ENCODE assay signal across 8 cellular contexts in genomic region chr5:96808541-96808828, GRCh38. TPM values are rescaled to one million over a fixed set of nuclear protein-coding genes. Genes with fewer than 3 reads are reported as not detected.
DNase-seq lines count a peak whose midpoint lies in the region; ATAC-seq, FAIRE-seq and TF ChIP-seq lines count a peak whose summit lies in the region.

No MANE protein-coding gene starts in this region.

- H3K27me3 Mint-ChIP-seq in memory B cell: no peaks in the 10 kb centered on the region

- no peaks in the 10 kb centered on the region for H3K36me3 Mint-ChIP-seq in memory B cell

- H3K27me3 ChIP-seq in cardiac muscle cell: no peaks in the 10 kb centered on the region
- H3K27me3 ChIP-seq in K562 (ENCODE audit: control insufficient read depth in 2 of 2, insufficient read depth in 2 of 2, low read length in 2 of 2): no peaks in the 10 kb centered on the region
- no peaks in the 10 kb centered on the region for H3K27me3 ChIP-seq in upper lobe of right lung

- peak overlapping the region; percentile 99 for H3K27ac Mint-ChIP-seq in memory B cell

- H3K9me1 ChIP-seq in K562 (ENCODE audit: control insufficient read depth, insufficient read depth, low read length): no peaks in the 10 kb centered on the region

- TF ChIP-seq CTCF in cardiac muscle cell (IDR thresholded peaks at IDR 0.05; ENCODE audit: low read depth, low read length): no peak
- TF ChIP-seq CTCF in K562 (IDR thresholded peaks at IDR 0.05 in 2 of 3, conservative IDR thresholded peaks at IDR 0.05 in 1 of 3; ENCODE audit: insufficient read depth in 2 of 3, low read depth in 1 of 3, low read length in 3 of 3): no peak
- no peak for TF ChIP-seq CTCF in upper lobe of right lung (IDR thresholded peaks at IDR 0.05)

- no peak for DNase-seq in cardiac muscle cell (ENCODE audit: low read depth in 1 of 2, low spot score in 1 of 2)
- no peak for DNase-seq in cardiac septum (ENCODE audit: low spot score)
- DNase-seq in K562 (ENCODE audit: extremely low read depth in 1 of 4, low spot score in 3 of 4): no peak
- no peak for DNase-seq in memory B cell (ENCODE audit: low spot score in 2 of 2)
- no peak for DNase-seq in upper lobe of right lung
- no peak for DNase-seq in NCI-H526 treated with DMSO at 0.1 percent for 48 hours (lab: John Stamatoyannopoulos, UW)
- no peak for DNase-seq in GF-D8 (lab: John Stamatoyannopoulos, UW)
- no peak for DNase-seq in head of caudate nucleus

- H3K27ac ChIP-seq in cardiac muscle cell: no peak overlapping the region
- peak overlapping the region; percentile 96 for H3K27ac ChIP-seq in K562 (ENCODE audit: extremely low read depth, low read depth, low read length)
- peak overlapping the region; percentile 99 for H3K27ac ChIP-seq in upper lobe of right lung

- no peak for TF ChIP-seq RAD21 in K562 (CRISPR knock-in tag; conservative IDR thresholded peaks at IDR 0.05 in 1 of 2, IDR thresholded peaks at IDR 0.05 in 1 of 2)

- H3K4me2 ChIP-seq in K562 (ENCODE audit: insufficient read depth, low read length): peak overlapping the region; percentile 90

- H3K36me3 ChIP-seq in cardiac muscle cell (no peaks in the 10 kb centered on the region), K562 (ENCODE audit: control insufficient read depth, insufficient read depth, low read length) (peaks cover 4% of the 10 kb centered on the region; the same call in 1 of the 3 replicates), upper lobe of right lung (peaks cover 2% of the 10 kb centered on the region)

- in situ Hi-C loops in K562 (cut with MboI): no loop called here

- H3K9ac ChIP-seq in K562 (ENCODE audit: insufficient read depth in 1 of 2, low read depth in 2 of 2, low read length in 2 of 2): peak overlapping the region; percentile 92 to 99; a peak in 3 of 4 replicates

- POLR2A ChIA-PET in K562 (lab: Yijun Ruan, JAX): interaction anchor here (0.6 to 2.5 kb wide), 15 partner anchors 9 to 680 kb away, joined by 3 to 21 read pairs (median 5); partner anchors contain the start of gene ERAP2

- TF ChIP-seq EP300 in K562 (IDR thresholded peaks at IDR 0.05; ENCODE audit: low read length): no peak

- no peak for FAIRE-seq in K562 (lab: Jason Lieb, UNC)

- ATAC-seq in K562: no peak
- no peak for ATAC-seq in memory B cell (ENCODE audit: low read depth)
- no peak for ATAC-seq in upper lobe of right lung

- peak overlapping the region; percentile 93 for H3K4me3 ChIP-seq in cardiac muscle cell
- peak overlapping the region; percentile 73 for H3K4me3 ChIP-seq in K562
- peak overlapping the region; percentile 75 for H3K4me3 ChIP-seq in upper lobe of right lung

- no peaks in the 10 kb centered on the region for H4K20me1 ChIP-seq in K562 (replicated peaks; ENCODE audit: control insufficient read depth, insufficient read depth, low read length)

- H2AFZ ChIP-seq in K562 (ENCODE audit: low read depth, low read length): peak overlapping the region; percentile 96

- peak; percentile 56 for TF ChIP-seq POLR2A in K562 (conservative IDR thresholded peaks at IDR 0.05)

- H3K9me3 ChIP-seq in cardiac muscle cell (ENCODE audit: low read depth) (no peaks in the 10 kb centered on the region), K562 (replicated peaks; ENCODE audit: control insufficient read depth, insufficient read depth, low read depth, low read length) (no peaks in the 10 kb centered on the region), upper lobe of right lung (no peaks in the 10 kb centered on the region)

- BruUV-seq in K562 (replicated peaks; lab: Mats Ljungman, UMichigan): TSS peak; percentile 90

- WGBS in K562 (ENCODE audit: insufficient coverage, low coverage, missing lambda C conversion rate): 5% methylated on average over 2 of the region's 2 CpGs

- intact Hi-C loops in cardiac septum (cut with DNase I) (loop anchor here (5.0 kb wide), 1 partner anchor 66 kb away; no protein-coding TSS in a partner anchor), K562 (cut with micrococcal nuclease) (loop anchor here (5.0 kb wide), 1 partner anchor 129 kb away; the partner anchor contains the start of gene LNPEP), upper lobe of right lung (cut with DNase I) (no loop called here), head of caudate nucleus (cut with DNase I) (loop anchor here (10.0 kb wide), 1 partner anchor 54 kb away; no protein-coding TSS in a partner anchor)

- H3K4me1 ChIP-seq in cardiac muscle cell (ENCODE audit: low read depth) (no peaks in the 10 kb centered on the region), K562 (replicated peaks in 1 of 2; ENCODE audit: control insufficient read depth in 2 of 2, insufficient read depth in 2 of 2, low read length in 2 of 2) (peaks cover 11 to 14% of the 10 kb centered on the region in 2 experiments; a peak in 4 of 5 replicates), upper lobe of right lung (peaks cover 20% of the 10 kb centered on the region)

- CTCF ChIA-PET in K562 (lab: Yijun Ruan, JAX; ENCODE audit: low intra/inter-chr PET ratio): no interaction called here

- H3K79me2 ChIP-seq in K562 (ENCODE audit: control insufficient read depth, insufficient read depth, low read length): peaks cover 12% of the 10 kb centered on the region; the same call in 2 of the 3 replicates

- H3K4me1 Mint-ChIP-seq in memory B cell: peaks cover 27% of the 10 kb centered on the region

- H3K4me3 Mint-ChIP-seq in memory B cell: peak overlapping the region; percentile 95

- no peaks in the 10 kb centered on the region for H3K9me3 Mint-ChIP-seq in memory B cell

TF ChIP-seq in K562, 482 proteins besides CTCF, POLR2A, EP300 and RAD21 (continues in another document):
- TF ChIP-seq MCM3 (IDR thresholded peaks at IDR 0.05) (no peak), ZNF282 (CRISPR knock-in tag; IDR thresholded peaks at IDR 0.05) (no peak), ZNF583 (CRISPR knock-in tag; IDR thresholded peaks at IDR 0.05) (no peak), RBM15 (IDR thresholded peaks at IDR 0.05; ENCODE audit: insufficient read depth, low read length) (no peak), ZNF140 (CRISPR knock-in tag; IDR thresholded peaks at IDR 0.05) (no peak), HMG20A (CRISPR knock-in tag; conservative IDR thresholded peaks at IDR 0.05) (no peak), BDP1 (IDR thresholded peaks at IDR 0.05; ENCODE audit: insufficient read depth, insufficient read length) (no peak), USF2 (CRISPR knock-in tag; IDR thresholded peaks at IDR 0.05) (no peak), ZNF134 (CRISPR knock-in tag; conservative IDR thresholded peaks at IDR 0.05) (no peak), CBFA2T2 (conservative IDR thresholded peaks at IDR 0.05) (no peak), MNT (conservative IDR thresholded peaks at IDR 0.05) (no peak), HDGF (IDR thresholded peaks at IDR 0.05) (no peak)

RNA-seq across cellular contexts. Expression of gene ERAP1, which starts 0.7 kb away (rescaled TPM):
- total RNA-seq in cardiac muscle cell: 13.7 and 21.0 TPM in 2 replicates
- polyA plus RNA-seq in cardiac muscle cell: 8.0 and 10.1 TPM in 2 replicates
- 33.6 TPM for total RNA-seq in cardiac septum
- total RNA-seq in K562 (2011; cell fraction: chromatin; rRNA removed; ENCODE audit: low replicate concordance): 74.2 and 101 TPM in 2 replicates
- total RNA-seq in K562 (2011; cell fraction: nucleolus; rRNA removed): 27.7 and 31.6 TPM in 2 replicates
- total RNA-seq in K562 (2011; cell fraction: nucleoplasm; rRNA removed): 39.5 and 42.7 TPM in 2 replicates
- 11.0 and 15.0 TPM in 2 replicates for total RNA-seq in K562 (2014; rRNA removed)
- 18.6 and 19.6 TPM in 2 replicates for total RNA-seq in K562 (2014; rRNA removed; fragmentation: Illumina TruSeq; extraction: Trizol)
- 21.0 and 22.0 TPM in 2 replicates for total RNA-seq in K562 (2015; rRNA removed; fragmentation: Illumina TruSeq; extraction: Trizol)
- total RNA-seq in K562 (2021): 23.1 and 26.8 TPM in 2 replicates
- 23.3 and 25.5 TPM in 2 replicates for polyA plus RNA-seq in K562 (2011; rRNA removed)
- polyA plus RNA-seq in K562 (2011; cell fraction: cytosol; rRNA removed): 20.6 and 22.2 TPM in 2 replicates
- 46.5 and 56.3 TPM in 2 replicates for polyA plus RNA-seq in K562 (2011; cell fraction: nucleus; rRNA removed)
- 22.9 and 49.5 TPM in 2 replicates for polyA plus RNA-seq in K562 (2012)
- 23.4 and 31.5 TPM in 2 replicates for polyA plus RNA-seq in K562 (2014; fragmentation: Illumina TruSeq; extraction: Trizol)
- polyA plus RNA-seq in K562 (2014; fragmentation: Nextera tagmentation; extraction: Ambion mirVana): 1 to 10 TPM; 2.1 to 3.8 TPM
- polyA plus RNA-seq in K562 (2014; rRNA removed): 11.9 TPM in 2 replicates
- 88.3 and 107 TPM in 2 replicates for polyA minus RNA-seq in K562 (2011; rRNA and poly(A)+ RNA removed)
- polyA minus RNA-seq in K562 (2011; cell fraction: cytosol; rRNA and poly(A)+ RNA removed): 11.5 and 15.3 TPM in 2 replicates
- polyA minus RNA-seq in K562 (2011; cell fraction: nucleus; rRNA and poly(A)+ RNA removed): 17.6 and 30.3 TPM in 2 replicates
- 61.3 TPM for total RNA-seq in upper lobe of right lung
